Comparison of ENCODE assay signal across 9 cellular contexts in genomic region chr15:89834465-89835189, GRCh38. TPM values are rescaled to one million over a fixed set of nuclear protein-coding genes. Genes with fewer than 3 reads are reported as not detected.
A peak's percentile ranks its signal among the peaks of the same experiment; 100 is the strongest.
DNase-seq lines count a peak whose midpoint lies in the region; ATAC-seq, FAIRE-seq and TF ChIP-seq lines count a peak whose summit lies in the region.
"Not testable (repeated sequence)": the region's sequence is repeated elsewhere in the genome, so short reads cannot be mapped to it uniquely, and the experiment has no call there.
"Had no signal": no experiment of that assay in that cellular context is flagged by ENCODE, and none has a peak within 500 bp of the region (broad histone marks: within the 10 kb centered on the region; RNA-seq: fewer than 3 reads in every experiment).

No MANE protein-coding gene starts in this region.

- H2BK5ac ChIP-seq in IMR-90 (ENCODE audit: low read depth, low read length, poor library complexity, severe bottlenecking) = peak overlapping the region; percentile 2

- CTCF ChIA-PET in IMR-90 (lab: Yijun Ruan, JAX); K562 (lab: Yijun Ruan, JAX; ENCODE audit: low intra/inter-chr PET ratio): not testable (repeated sequence)

- ATAC-seq in IMR-90 (ENCODE audit: low read depth); K562; stimulated activated effector memory CD8-positive, alpha-beta T cell treated with anti-CD3 and anti-CD28 coated beads, Interleukin-12 subunit alpha, Interleukin-12 subunit beta, amount 100 ng/mL, for 72 hours: not testable (repeated sequence)

- TF ChIP-seq RAD21 in IMR-90 (IDR thresholded peaks at IDR 0.05; ENCODE audit: low read length); K562 (CRISPR knock-in tag; conservative IDR thresholded peaks at IDR 0.05 in 1 of 2, IDR thresholded peaks at IDR 0.05 in 1 of 2): not testable (repeated sequence)

- H2BK20ac ChIP-seq in IMR-90 (ENCODE audit: low read depth, low read length) = not testable (repeated sequence)

- not testable (repeated sequence) for H3K27ac ChIP-seq in IMR-90 (ENCODE audit: insufficient read depth, low read length); K562 (ENCODE audit: extremely low read depth, low read depth, low read length); esophagus muscularis mucosa (replicated peaks in 1 of 4)
- H3K27ac ChIP-seq in neutrophil = peak overlapping the region; percentile 86

- H3K9ac ChIP-seq in IMR-90 (ENCODE audit: low read depth, low read length); K562 (ENCODE audit: insufficient read depth in 1 of 2, low read depth in 2 of 2, low read length in 2 of 2): not testable (repeated sequence)

- H3K4me2 ChIP-seq in IMR-90 (ENCODE audit: low read depth, low read length); K562 (ENCODE audit: insufficient read depth, low read length): not testable (repeated sequence)

- peaks cover 10 to 36% of the 10 kb centered on the region in 2 experiments for H3K79me1 ChIP-seq in IMR-90 (ENCODE audit: low read depth in 1 of 2, low read length in 2 of 2)

- not testable (repeated sequence) for H4K8ac ChIP-seq in IMR-90 (ENCODE audit: low read depth in 2 of 2, low read length in 2 of 2)

- dilution Hi-C loops in IMR-90 (cut with HindIII; ENCODE audit: low sequenced_read_pairs, unreplicated experiment) = not testable (repeated sequence)

- in situ Hi-C loops in IMR-90 (cut with MboI; ENCODE audit: low sequenced_read_pairs); K562 (cut with MboI): not testable (repeated sequence)

- H3K14ac ChIP-seq in IMR-90 (replicated peaks; ENCODE audit: low read depth, low read length) = not testable (repeated sequence)

- H3K18ac ChIP-seq in IMR-90 (ENCODE audit: low read depth, low read length) = not testable (repeated sequence)

- TF ChIP-seq CTCF in CD14-positive monocyte (IDR thresholded peaks at IDR 0.05); IMR-90 (conservative IDR thresholded peaks at IDR 0.05; ENCODE audit: low read depth, low read length); K562 (IDR thresholded peaks at IDR 0.05 in 2 of 3, conservative IDR thresholded peaks at IDR 0.05 in 1 of 3; ENCODE audit: insufficient read depth in 2 of 3, low read depth in 1 of 3, low read length in 3 of 3); esophagus muscularis mucosa (IDR thresholded peaks at IDR 0.05); neutrophil (IDR thresholded peaks at IDR 0.05): not testable (repeated sequence)

- H2AFZ ChIP-seq in IMR-90 (replicated peaks; ENCODE audit: low read length, poor library complexity); K562 (ENCODE audit: low read depth, low read length): not testable (repeated sequence)

- H2AK5ac ChIP-seq in IMR-90 (ENCODE audit: low read depth, low read length) = peak overlapping the region; percentile 17; the same call in 1 of the 2 replicates

- H3K27ac Mint-ChIP-seq in CD14-positive monocyte = peak overlapping the region; percentile 84 to 96 (median 93)
- H3K27ac Mint-ChIP-seq in dendritic cell treated with granulocyte-macrophage colony-stimulating factor and Interleukin-4, amounts not matched to agents 40 ng/mL and 50 ng/mL, for 4 days = peak overlapping the region; percentile 89
- H3K27ac Mint-ChIP-seq in stimulated activated effector memory CD8-positive, alpha-beta T cell treated with anti-CD3 and anti-CD28 coated beads, Interleukin-12 subunit alpha, Interleukin-12 subunit beta, amount 100 ng/mL, for 72 hours = peak overlapping the region; percentile 26

- H4K20me1 ChIP-seq in IMR-90 (ENCODE audit: insufficient read depth, low read length); K562 (replicated peaks; ENCODE audit: control insufficient read depth, insufficient read depth, low read length): not testable (repeated sequence)

- H3K9me1 ChIP-seq in IMR-90 (ENCODE audit: insufficient read depth, low read length) = peaks cover 40% of the 10 kb centered on the region
- H3K9me1 ChIP-seq in K562 (ENCODE audit: control insufficient read depth, insufficient read depth, low read length) = not testable (repeated sequence)

- intact Hi-C loops in CD14-positive monocyte (cut with micrococcal nuclease) = loop anchor here in 1 of 2 donors (5.0 kb wide), 1 partner anchor 43 kb away; no protein-coding TSS in a partner anchor
- intact Hi-C loops in IMR-90 (cut with micrococcal nuclease); K562 (cut with micrococcal nuclease); dendritic cell treated with granulocyte-macrophage colony-stimulating factor and Interleukin-4, amounts not matched to agents 40 ng/mL and 50 ng/mL, for 4 days (cut with micrococcal nuclease); esophagus muscularis mucosa (cut with DNase I): not testable (repeated sequence)

- H4K91ac ChIP-seq in IMR-90 (ENCODE audit: insufficient read depth, low read depth, low read length) = not testable (repeated sequence)

- not testable (repeated sequence) for TF ChIP-seq EP300 in K562 (IDR thresholded peaks at IDR 0.05; ENCODE audit: low read length); esophagus muscularis mucosa (IDR thresholded peaks at IDR 0.05)

- peaks cover 26% of the 10 kb centered on the region for H3K4me1 ChIP-seq in IMR-90 (ENCODE audit: control insufficient read depth, insufficient read depth, low read length)
- not testable (repeated sequence) for H3K4me1 ChIP-seq in K562 (replicated peaks in 1 of 2; ENCODE audit: control insufficient read depth in 2 of 2, insufficient read depth in 2 of 2, low read length in 2 of 2)
- H3K4me1 ChIP-seq in esophagus muscularis mucosa = peaks cover 0 to 27% (median 12%) of the 10 kb centered on the region in 4 donors
- peaks cover 55 to 59% of the 10 kb centered on the region in 2 experiments for H3K4me1 ChIP-seq in neutrophil (ENCODE audit: control insufficient read depth in 1 of 2, insufficient read depth in 1 of 2, low read depth in 1 of 2, low read length in 1 of 2)

- not testable (repeated sequence) for H3K27me3 ChIP-seq in IMR-90 (ENCODE audit: control insufficient read depth, insufficient read depth, low read length); K562 (ENCODE audit: control insufficient read depth in 2 of 2, insufficient read depth in 2 of 2, low read length in 2 of 2); esophagus muscularis mucosa; neutrophil

- DNase-seq in CD14-positive monocyte (ENCODE audit: low spot score); IMR-90; K562 (ENCODE audit: extremely low read depth in 1 of 4, low spot score in 3 of 4); stimulated activated effector memory CD8-positive, alpha-beta T cell treated with anti-CD3 and anti-CD28 coated beads, Interleukin-12 subunit alpha, Interleukin-12 subunit beta, amount 100 ng/mL, for 72 hours (ENCODE audit: low spot score in 2 of 2): not testable (repeated sequence)
- DNase-seq in esophagus muscularis mucosa (ENCODE audit: extremely low spot score) = peak; percentile 60

- not testable (repeated sequence) for H3K56ac ChIP-seq in IMR-90 (ENCODE audit: extremely low read depth, insufficient read depth, low read length)

- FAIRE-seq in K562 (lab: Jason Lieb, UNC) = not testable (repeated sequence)

- not testable (repeated sequence) for H3K9me3 ChIP-seq in IMR-90 (ENCODE audit: control insufficient read depth, insufficient read depth, low read length); K562 (replicated peaks; ENCODE audit: control insufficient read depth, insufficient read depth, low read depth, low read length); esophagus muscularis mucosa; neutrophil

- not testable (repeated sequence) for TF ChIP-seq POLR2A in IMR-90 (IDR thresholded peaks at IDR 0.05; ENCODE audit: low read depth, low read length); K562 (conservative IDR thresholded peaks at IDR 0.05); esophagus muscularis mucosa (IDR thresholded peaks at IDR 0.05; ENCODE audit: low read depth)

- not testable (repeated sequence) for H4K5ac ChIP-seq in IMR-90 (ENCODE audit: low read depth, low read length)

- H2BK15ac ChIP-seq in IMR-90 (ENCODE audit: low read depth, low read length) = not testable (repeated sequence)

- H2BK120ac ChIP-seq in IMR-90 (ENCODE audit: low read depth, low read length) = 0 out of 2 replicates have a peak overlapping the region, but pooled peaks have one; percentile 18

- not testable (repeated sequence) for BruUV-seq in IMR-90 (replicated peaks; lab: Mats Ljungman, UMichigan)
- TSS peak; percentile 43 for BruUV-seq in K562 (replicated peaks; lab: Mats Ljungman, UMichigan)

- not testable (repeated sequence) for H3K23ac ChIP-seq in IMR-90 (ENCODE audit: low read depth, low read length)

- H3K4me3 ChIP-seq in IMR-90 (ENCODE audit: insufficient read depth, low read depth, low read length); K562; esophagus muscularis mucosa; neutrophil (ENCODE audit: low read depth in 1 of 2, low read length in 1 of 2): not testable (repeated sequence)

- H3K4me3 Mint-ChIP-seq in CD14-positive monocyte = peak overlapping the region in 1 of 2 donors; percentile 62
- not testable (repeated sequence) for H3K4me3 Mint-ChIP-seq in dendritic cell treated with granulocyte-macrophage colony-stimulating factor and Interleukin-4, amounts not matched to agents 40 ng/mL and 50 ng/mL, for 4 days; stimulated activated effector memory CD8-positive, alpha-beta T cell treated with anti-CD3 and anti-CD28 coated beads, Interleukin-12 subunit alpha, Interleukin-12 subunit beta, amount 100 ng/mL, for 72 hours

- H3K79me2 ChIP-seq in K562 (ENCODE audit: control insufficient read depth, insufficient read depth, low read length) = not testable (repeated sequence)

- H3K36me3 ChIP-seq in IMR-90 (ENCODE audit: control insufficient read depth, insufficient read depth, low read length) (peaks cover 19% of the 10 kb centered on the region), K562 (ENCODE audit: control insufficient read depth, insufficient read depth, low read length) (peaks cover 50% of the 10 kb centered on the region; the same call in 2 of the 3 replicates), esophagus muscularis mucosa (peaks cover 33 to 67% (median 54%) of the 10 kb centered on the region in 4 donors), neutrophil (peaks cover 42% of the 10 kb centered on the region)

- POLR2A ChIA-PET in IMR-90 (lab: Charles Lee; ENCODE audit: unreplicated experiment); K562 (lab: Yijun Ruan, JAX): not testable (repeated sequence)

- H3K27me3 Mint-ChIP-seq in CD14-positive monocyte (ENCODE audit: low read depth in 3 of 3); dendritic cell treated with granulocyte-macrophage colony-stimulating factor and Interleukin-4, amounts not matched to agents 40 ng/mL and 50 ng/mL, for 4 days: not testable (repeated sequence)

- H3K4ac ChIP-seq in IMR-90 (ENCODE audit: low read depth, low read length) = 0 out of 2 replicates have a peak overlapping the region, but pooled peaks have one; percentile 23

- H3K4me1 Mint-ChIP-seq in CD14-positive monocyte = peaks cover 66% of the 10 kb centered on the region
- H3K4me1 Mint-ChIP-seq in dendritic cell treated with granulocyte-macrophage colony-stimulating factor and Interleukin-4, amounts not matched to agents 40 ng/mL and 50 ng/mL, for 4 days (ENCODE audit: low read depth) = peaks cover 86% of the 10 kb centered on the region
- not testable (repeated sequence) for H3K4me1 Mint-ChIP-seq in stimulated activated effector memory CD8-positive, alpha-beta T cell treated with anti-CD3 and anti-CD28 coated beads, Interleukin-12 subunit alpha, Interleukin-12 subunit beta, amount 100 ng/mL, for 72 hours

- WGBS in IMR-90 (ENCODE audit: extremely low coverage in 2 of 2, insufficient read length in 1 of 2), 2 experiments = 89% methylated on average over 5 of the region's 9 CpGs; no CpG with 5 or more reads in 1 of the 2 experiments
- WGBS in K562 (ENCODE audit: insufficient coverage, low coverage, missing lambda C conversion rate) = 92% methylated on average over 8 of the region's 9 CpGs
- WGBS in esophagus muscularis mucosa = 92% methylated on average over 7 of the region's 9 CpGs

- not testable (repeated sequence) for H3K9me3 Mint-ChIP-seq in CD14-positive monocyte; dendritic cell treated with granulocyte-macrophage colony-stimulating factor and Interleukin-4, amounts not matched to agents 40 ng/mL and 50 ng/mL, for 4 days; stimulated activated effector memory CD8-positive, alpha-beta T cell treated with anti-CD3 and anti-CD28 coated beads, Interleukin-12 subunit alpha, Interleukin-12 subunit beta, amount 100 ng/mL, for 72 hours

- H2AK9ac ChIP-seq in IMR-90 (replicated peaks; ENCODE audit: low read depth, low read length, poor library complexity) = not testable (repeated sequence)

- peaks cover 57 to 74% of the 10 kb centered on the region in 2 donors for H3K36me3 Mint-ChIP-seq in CD14-positive monocyte
- peaks cover 42% of the 10 kb centered on the region for H3K36me3 Mint-ChIP-seq in dendritic cell treated with granulocyte-macrophage colony-stimulating factor and Interleukin-4, amounts not matched to agents 40 ng/mL and 50 ng/mL, for 4 days (ENCODE audit: low read depth)
- H3K36me3 Mint-ChIP-seq in stimulated activated effector memory CD8-positive, alpha-beta T cell treated with anti-CD3 and anti-CD28 coated beads, Interleukin-12 subunit alpha, Interleukin-12 subunit beta, amount 100 ng/mL, for 72 hours = peaks cover 41% of the 10 kb centered on the region

RNA-seq across cellular contexts. Expression of gene ANPEP, which starts 20.0 kb away (rescaled TPM):
- 100 to 1,000 TPM in 1 of 2 donors, 10 to 100 TPM in 1; 58.4 to 108 TPM for polyA plus RNA-seq in CD14-positive monocyte
- total RNA-seq in IMR-90 (2012; rRNA removed) = 8.4 and 8.6 TPM in 2 replicates
- polyA plus RNA-seq in IMR-90 (2012; rRNA removed) = 40.4 and 47.0 TPM in 2 replicates
- polyA plus RNA-seq in IMR-90 (2012; cell fraction: cytosol; rRNA removed) = 50.7 and 52.3 TPM in 2 replicates
- 95.5 and 110 TPM in 2 replicates for polyA plus RNA-seq in IMR-90 (2012; cell fraction: nucleus; rRNA removed; ENCODE audit: low replicate concordance)
- 2.9 and 3.1 TPM in 2 replicates for total RNA-seq in K562 (2011; cell fraction: chromatin; rRNA removed; ENCODE audit: low replicate concordance)
- 1.2 and 1.8 TPM in 2 replicates for total RNA-seq in K562 (2011; cell fraction: nucleolus; rRNA removed)
- 1.5 and 2.5 TPM in 2 replicates for total RNA-seq in K562 (2011; cell fraction: nucleoplasm; rRNA removed)
- total RNA-seq in K562 (2014; rRNA removed) = 1.0 and 1.8 TPM in 2 replicates
- total RNA-seq in K562 (2014; rRNA removed; fragmentation: Illumina TruSeq; extraction: Trizol) = 1.1 and 1.3 TPM in 2 replicates
- total RNA-seq in K562 (2015; rRNA removed; fragmentation: Illumina TruSeq; extraction: Trizol) = 2.5 and 2.6 TPM in 2 replicates
- 4.8 and 5.7 TPM in 2 replicates for total RNA-seq in K562 (2021)
- polyA plus RNA-seq in K562 (2011; rRNA removed) = 0.43 and 2.0 TPM in 2 replicates
- 0.63 and 1.5 TPM in 2 replicates for polyA plus RNA-seq in K562 (2011; cell fraction: cytosol; rRNA removed)
- polyA plus RNA-seq in K562 (2011; cell fraction: nucleus; rRNA removed) = 3.6 and 6.0 TPM in 2 replicates
- 6.6 and 17.5 TPM in 2 replicates for polyA plus RNA-seq in K562 (2012)
- 4.0 and 4.2 TPM in 2 replicates for polyA plus RNA-seq in K562 (2014; fragmentation: Illumina TruSeq; extraction: Trizol)
- under 1 TPM; 0.23 to 0.27 TPM for polyA plus RNA-seq in K562 (2014; fragmentation: Nextera tagmentation; extraction: Ambion mirVana)
- polyA plus RNA-seq in K562 (2014; rRNA removed) = 4.7 and 8.9 TPM in 2 replicates
- polyA minus RNA-seq in K562 (2011; rRNA and poly(A)+ RNA removed) = 0.30 and 0.67 TPM in 2 replicates
- 0.95 and 3.6 TPM in 2 replicates for polyA minus RNA-seq in K562 (2011; cell fraction: cytosol; rRNA and poly(A)+ RNA removed)
- polyA minus RNA-seq in K562 (2011; cell fraction: nucleus; rRNA and poly(A)+ RNA removed) = 0.67 and 0.78 TPM in 2 replicates
- 10 to 100 TPM in 2 of 4 donors, 1 to 10 TPM in 2; 7.5 to 22.0 (median 14.4) TPM for total RNA-seq in esophagus muscularis mucosa
- polyA plus RNA-seq: CD4-positive, alpha-beta memory T cell had no signal

RNA-seq across cellular contexts. Expression of gene MESP2, which starts 58.5 kb away (rescaled TPM):
- polyA plus RNA-seq in CD14-positive monocyte (under 1 TPM in 1 of 2 donors, not detected in 1; 0.67 TPM), IMR-90 (2012; rRNA removed) (0.32 and 0.34 TPM in 2 replicates), K562 (2011; rRNA removed) (0.08 and 0.14 TPM in 2 replicates), K562 (2014; fragmentation: Illumina TruSeq; extraction: Trizol) (0.55 and 0.70 TPM in 2 replicates), K562 (2014; fragmentation: Nextera tagmentation; extraction: Ambion mirVana) (under 1 TPM; 0.11 to 0.13 TPM), K562 (2014; rRNA removed) (0.37 and 0.47 TPM in 2 replicates)
- total RNA-seq in IMR-90 (2012; rRNA removed) (0.18 and 0.28 TPM in 2 replicates), K562 (2014; rRNA removed) (0.82 and 1.1 TPM in 2 replicates), K562 (2014; rRNA removed; fragmentation: Illumina TruSeq; extraction: Trizol) (0.41 and 0.51 TPM in 2 replicates), K562 (2015; rRNA removed; fragmentation: Illumina TruSeq; extraction: Trizol) (0.29 and 0.45 TPM in 2 replicates), K562 (2021) (0.47 and 0.66 TPM in 2 replicates), esophagus muscularis mucosa (not detected)
- 0.26 and 0.43 TPM in 2 replicates for polyA plus RNA-seq in IMR-90 (2012; cell fraction: cytosol; rRNA removed)
- 0.13 and 0.34 TPM in 2 replicates for polyA plus RNA-seq in IMR-90 (2012; cell fraction: nucleus; rRNA removed; ENCODE audit: low replicate concordance)
- total RNA-seq in K562 (2011; cell fraction: chromatin; rRNA removed; ENCODE audit: low replicate concordance) = not detected in 2 replicates
- not detected in 2 replicates for total RNA-seq in K562 (2011; cell fraction: nucleolus; rRNA removed)
- not detected in 2 replicates for total RNA-seq in K562 (2011; cell fraction: nucleoplasm; rRNA removed)
- 0.18 and 0.22 TPM in 2 replicates for polyA plus RNA-seq in K562 (2011; cell fraction: cytosol; rRNA removed)
- polyA plus RNA-seq in K562 (2011; cell fraction: nucleus; rRNA removed) = 0.10 and 0.56 TPM in 2 replicates
- 0.39 and 0.48 TPM in 2 replicates for polyA plus RNA-seq in K562 (2012)
- polyA minus RNA-seq in K562 (2011; rRNA and poly(A)+ RNA removed) = not detected in 2 replicates
- polyA minus RNA-seq in K562 (2011; cell fraction: cytosol; rRNA and poly(A)+ RNA removed) = not detected in 2 replicates
- not detected in 2 replicates for polyA minus RNA-seq in K562 (2011; cell fraction: nucleus; rRNA and poly(A)+ RNA removed)
- total RNA-seq: CD4-positive, alpha-beta memory T cell; GM23248 had no signal
- polyA plus RNA-seq: CD4-positive, alpha-beta memory T cell; GM23248 had no signal

RNA-seq across cellular contexts. Expression of gene AP3S2, which starts 59.2 kb away (rescaled TPM):
- polyA plus RNA-seq in CD14-positive monocyte (10 to 100 TPM; 32.4 to 41.2 TPM), IMR-90 (2012; rRNA removed) (10.1 and 12.6 TPM in 2 replicates), K562 (2011; rRNA removed) (23.4 and 37.4 TPM in 2 replicates), K562 (2014; fragmentation: Illumina TruSeq; extraction: Trizol) (31.0 and 34.4 TPM in 2 replicates), K562 (2014; fragmentation: Nextera tagmentation; extraction: Ambion mirVana) (10 to 100 TPM; 16.4 to 20.1 TPM), K562 (2014; rRNA removed) (26.7 and 49.4 TPM in 2 replicates)
- total RNA-seq in IMR-90 (2012; rRNA removed) (34.1 and 44.4 TPM in 2 replicates), K562 (2014; rRNA removed) (18.7 and 39.5 TPM in 2 replicates), K562 (2014; rRNA removed; fragmentation: Illumina TruSeq; extraction: Trizol) (54.1 and 60.8 TPM in 2 replicates), K562 (2015; rRNA removed; fragmentation: Illumina TruSeq; extraction: Trizol) (47.2 and 50.0 TPM in 2 replicates), K562 (2021) (25.0 and 25.8 TPM in 2 replicates), esophagus muscularis mucosa (10 to 100 TPM; 26.8 to 43.2 (median 37.3) TPM)
- 5.4 and 8.9 TPM in 2 replicates for polyA plus RNA-seq in IMR-90 (2012; cell fraction: cytosol; rRNA removed)
- polyA plus RNA-seq in IMR-90 (2012; cell fraction: nucleus; rRNA removed; ENCODE audit: low replicate concordance) = 6.6 and 14.6 TPM in 2 replicates
- total RNA-seq in K562 (2011; cell fraction: chromatin; rRNA removed; ENCODE audit: low replicate concordance) = 78.3 and 139 TPM in 2 replicates
- total RNA-seq in K562 (2011; cell fraction: nucleolus; rRNA removed) = 52.0 and 53.4 TPM in 2 replicates
- 80.6 and 127 TPM in 2 replicates for total RNA-seq in K562 (2011; cell fraction: nucleoplasm; rRNA removed)
- polyA plus RNA-seq in K562 (2011; cell fraction: cytosol; rRNA removed) = 15.5 and 20.6 TPM in 2 replicates
- polyA plus RNA-seq in K562 (2011; cell fraction: nucleus; rRNA removed) = 14.4 TPM in 2 replicates
- polyA plus RNA-seq in K562 (2012) = 19.0 and 30.0 TPM in 2 replicates
- 68.2 and 79.0 TPM in 2 replicates for polyA minus RNA-seq in K562 (2011; rRNA and poly(A)+ RNA removed)
- polyA minus RNA-seq in K562 (2011; cell fraction: cytosol; rRNA and poly(A)+ RNA removed) = 10.6 and 28.6 TPM in 2 replicates
- 19.5 and 28.7 TPM in 2 replicates for polyA minus RNA-seq in K562 (2011; cell fraction: nucleus; rRNA and poly(A)+ RNA removed)

Comparison
In these comparisons a context has a peak if more than half of its experiments do, and no peak if none do; other contexts are left out.
1. H3K27ac Mint-ChIP-seq: peak in every context shown above with its lines; median percentile 93 in CD14-positive monocyte; 89 in dendritic cell treated with granulocyte-macrophage colony-stimulating factor and Interleukin-4, amounts not matched to agents 40 ng/mL and 50 ng/mL, for 4 days; 26 in stimulated activated effector memory CD8-positive, alpha-beta T cell treated with anti-CD3 and anti-CD28 coated beads, Interleukin-12 subunit alpha, Interleukin-12 subunit beta, amount 100 ng/mL, for 72 hours.